Comparison of ENCODE assay signal across 1 cellular context in genomic region chr17:45814622-45815606, GRCh38.
TF ChIP-seq lines count a peak whose summit lies in the region.

No MANE protein-coding gene starts in this region.

TF ChIP-seq in H1, 55 proteins besides CTCF, POLR2A, EP300 and RAD21:
- TF ChIP-seq MAFK (IDR thresholded peaks at IDR 0.05; ENCODE audit: low read depth, low read length) (no peak), TCF12 (IDR thresholded peaks at IDR 0.05; ENCODE audit: low read depth, low read length) (no peak), MAX (IDR thresholded peaks at IDR 0.05) (no peak), SIX5 (IDR thresholded peaks at IDR 0.05; ENCODE audit: low read depth, low read length) (no peak), RFX5 (IDR thresholded peaks at IDR 0.05; ENCODE audit: borderline replicate concordance, low read depth, low read length) (no peak), GABPA (IDR thresholded peaks at IDR 0.05; ENCODE audit: borderline replicate concordance, insufficient read depth, low read length) (no peak), KDM1A (IDR thresholded peaks at IDR 0.05; ENCODE audit: borderline replicate concordance, low read length) (no peak), SIRT6 (IDR thresholded peaks at IDR 0.05; ENCODE audit: low read length) (no peak), JUND (IDR thresholded peaks at IDR 0.05; ENCODE audit: low read length) (no peak), CHD7 (IDR thresholded peaks at IDR 0.05; ENCODE audit: insufficient replicate concordance, low read length) (no peak), KDM4A (IDR thresholded peaks at IDR 0.05; ENCODE audit: low read depth, low read length, severe bottlenecking) (no peak), YY1 (IDR thresholded peaks at IDR 0.05; ENCODE audit: low read depth, low read length) (no peak), ASH2L (IDR thresholded peaks at IDR 0.05; ENCODE audit: low read length) (no peak), RXRA (IDR thresholded peaks at IDR 0.05; ENCODE audit: insufficient read depth, low read depth, low read length) (no peak), SP1 (IDR thresholded peaks at IDR 0.05; ENCODE audit: low read depth, low read length) (no peak), TBP (IDR thresholded peaks at IDR 0.05; ENCODE audit: low read depth, low read length) (no peak), EZH2 (IDR thresholded peaks at IDR 0.05; ENCODE audit: low read depth, low read length, severe bottlenecking) (no peak), NANOG (IDR thresholded peaks at IDR 0.05; ENCODE audit: insufficient read depth, low read depth, low read length, poor library complexity, severe bottlenecking) (no peak), BRCA1 (IDR thresholded peaks at IDR 0.05; ENCODE audit: low read depth, low read length) (no peak)
